29 cellular contexts compared by ENCODE assay signal in the genomic region with DNA sequence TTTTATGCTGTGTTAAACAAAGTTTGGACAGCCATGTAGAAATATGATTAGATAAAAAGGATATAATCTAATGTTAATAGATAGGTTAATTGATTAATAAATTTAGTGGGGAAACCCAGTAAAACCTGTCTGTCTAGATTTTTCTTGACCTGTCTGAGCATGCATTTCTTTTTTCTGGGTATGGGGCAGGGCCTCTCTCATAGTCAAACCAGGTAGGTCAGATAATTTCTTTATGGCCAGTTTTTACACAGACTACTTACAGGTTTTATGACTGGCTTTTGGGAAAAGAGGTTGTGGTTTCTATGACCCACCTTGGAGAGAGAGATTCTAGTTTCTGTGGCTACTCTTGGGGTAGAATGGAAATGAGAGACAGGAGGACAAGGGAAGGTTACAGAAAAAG.
"Had no signal": no experiment of that assay in that cellular context is flagged by ENCODE, and none has a peak within 500 bp of the region (broad histone marks: within the 10 kb centered on the region; RNA-seq: fewer than 3 reads in every experiment).

No MANE protein-coding gene starts in this region.

- H3K27me3 ChIP-seq: esophagus squamous epithelium, right atrium auricular region, suprapubic skin, transverse colon, vagina had no signal

- H3K4me1 Mint-ChIP-seq: immature natural killer cell; naive thymus-derived CD4-positive, alpha-beta T cell; nephron; stimulated activated naive CD8-positive, alpha-beta T cell treated with anti-CD3 and anti-CD28 coated beads, Interleukin-15, amount 100 ng/mL, for 72 hours had no signal

- H3K9me3 ChIP-seq: esophagus squamous epithelium, prostate gland, right atrium auricular region, transverse colon, vagina had no signal

- H3K36me3 Mint-ChIP-seq: naive thymus-derived CD4-positive, alpha-beta T cell had no signal

- H3K27ac Mint-ChIP-seq: immature natural killer cell; naive thymus-derived CD4-positive, alpha-beta T cell; nephron; stimulated activated naive CD8-positive, alpha-beta T cell treated with anti-CD3 and anti-CD28 coated beads, Interleukin-15, amount 100 ng/mL, for 72 hours had no signal

- DNase-seq: dermis blood vessel endothelial cell; effector memory CD4-positive, alpha-beta T cell; erythroblast; esophagus squamous epithelium; hypothalamus; immature natural killer cell; islet precursor cell; mesenchymal stem cell; midbrain; naive thymus-derived CD4-positive, alpha-beta T cell; nucleus accumbens; stimulated activated CD4-positive, alpha-beta T cell treated with anti-CD3 and anti-CD28 coated beads, Interleukin-12 subunit alpha, Interleukin-12 subunit beta, amount 100 ng/mL, for 4 hours; stimulated activated CD4-positive, alpha-beta T cell treated with anti-CD3 and anti-CD28 coated beads, Interleukin-1b, Interleukin-23, amount 100 ng/mL, for 48 hours; stimulated activated CD4-positive, alpha-beta T cell treated with anti-CD3 and anti-CD28 coated beads, Interleukin-4, amount 100 ng/mL, for 1 hour; stimulated activated CD8-positive, alpha-beta memory T cell treated with anti-CD3 and anti-CD28 coated beads, Interleukin-4, amount 100 ng/mL, for 48 hours; stimulated activated naive CD4-positive, alpha-beta T cell; stimulated activated naive CD8-positive, alpha-beta T cell treated with anti-CD3 and anti-CD28 coated beads, Interleukin-15, amount 100 ng/mL, for 72 hours; transverse colon had no signal

- H3K27me3 Mint-ChIP-seq: naive thymus-derived CD4-positive, alpha-beta T cell; stimulated activated naive CD8-positive, alpha-beta T cell treated with anti-CD3 and anti-CD28 coated beads, Interleukin-15, amount 100 ng/mL, for 72 hours had no signal

- ATAC-seq: naive thymus-derived CD4-positive, alpha-beta T cell; sciatic nerve; stimulated activated naive CD8-positive, alpha-beta T cell treated with anti-CD3 and anti-CD28 coated beads, Interleukin-15, amount 100 ng/mL, for 72 hours had no signal

- H3K4me2 ChIP-seq: smooth muscle cell had no signal

- H3K36me3 ChIP-seq: esophagus squamous epithelium, prostate gland, right atrium auricular region, suprapubic skin, transverse colon, vagina had no signal

- FAIRE-seq: endothelial cell of umbilical vein, frontal cortex had no signal

- H3K4me3 Mint-ChIP-seq: immature natural killer cell; naive thymus-derived CD4-positive, alpha-beta T cell; nephron; stimulated activated naive CD8-positive, alpha-beta T cell treated with anti-CD3 and anti-CD28 coated beads, Interleukin-15, amount 100 ng/mL, for 72 hours had no signal

- H3K4me3 ChIP-seq: coronary artery, esophagus squamous epithelium, lung, prostate gland, right atrium auricular region, smooth muscle cell, suprapubic skin, transverse colon, vagina had no signal

- H3K4me1 ChIP-seq: esophagus squamous epithelium, prostate gland, right atrium auricular region, suprapubic skin, transverse colon, vagina had no signal

- H3K27ac ChIP-seq: coronary artery, esophagus squamous epithelium, prostate gland, right atrium auricular region, suprapubic skin, transverse colon, vagina had no signal
